Comparison of ENCODE assay signal across 9 cellular contexts in the genomic region with DNA sequence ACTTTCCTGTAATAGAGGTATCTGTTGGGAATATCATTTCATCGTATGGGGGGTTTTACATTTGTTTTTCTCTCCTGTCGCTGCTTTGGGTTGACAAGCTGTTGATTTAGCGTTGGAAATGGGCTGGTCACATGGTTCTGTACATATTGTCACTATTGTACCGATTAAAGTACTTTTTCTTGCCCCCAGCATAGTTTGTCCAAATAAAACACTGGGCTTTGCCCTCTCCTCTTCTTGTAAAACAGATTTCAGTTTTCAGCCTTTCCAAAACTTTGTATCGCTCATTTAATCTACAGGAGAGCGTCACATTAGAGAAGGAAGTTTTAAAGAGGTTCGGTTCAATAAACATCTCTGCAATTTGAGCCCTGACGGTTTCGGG. TPM values are rescaled to one million over a fixed set of nuclear protein-coding genes. Genes with fewer than 3 reads are reported as not detected.
A peak's percentile ranks its signal among the peaks of the same experiment; 100 is the strongest.
DNase-seq lines count a peak whose midpoint lies in the region; ATAC-seq and TF ChIP-seq lines count a peak whose summit lies in the region.
"Had no signal": no experiment of that assay in that cellular context is flagged by ENCODE, and none has a peak within 500 bp of the region (broad histone marks: within the 10 kb centered on the region; RNA-seq: fewer than 3 reads in every experiment).

No MANE protein-coding gene starts in this region.

- CTCF ChIA-PET in naive thymus-derived CD4-positive, alpha-beta T cell (lab: Charles Lee): interaction anchor here (0.6 to 1.2 kb wide), 3 partner anchors 66 to 163 kb away, joined by 4 read pairs; no protein-coding TSS in a partner anchor

- no peaks in the 10 kb centered on the region for H3K9me3 ChIP-seq in naive thymus-derived CD4-positive, alpha-beta T cell (ENCODE audit: control insufficient read depth in 2 of 3, low read length in 3 of 3)

- H3K27me3 ChIP-seq in naive thymus-derived CD4-positive, alpha-beta T cell (ENCODE audit: control insufficient read depth in 2 of 2, insufficient read depth in 2 of 2, low read length in 2 of 2): peaks cover 0 to 8% of the 10 kb centered on the region in 2 donors

- TF ChIP-seq CTCF in AG10803 (conservative IDR thresholded peaks at IDR 0.05; ENCODE audit: low read length) (no peak), chondrocyte (IDR thresholded peaks at IDR 0.05) (no peak)

- intact Hi-C loops in naive thymus-derived CD4-positive, alpha-beta T cell (cut with micrococcal nuclease): loop anchor here (1.0 to 10.0 kb wide), 7 partner anchors 8 to 798 kb away; a partner anchor contains a TSS

- POLR2A ChIA-PET in naive thymus-derived CD4-positive, alpha-beta T cell (lab: Charles Lee): interaction anchor here (1.1 to 4.6 kb wide), 5 partner anchors 7 to 112 kb away, joined by 3 to 32 read pairs (median 22); a partner anchor contains a TSS

- H3K27ac ChIP-seq in naive thymus-derived CD4-positive, alpha-beta T cell (ENCODE audit: low read depth, low read length): peak overlapping the region; percentile 72

- H3K4me1 ChIP-seq in naive thymus-derived CD4-positive, alpha-beta T cell (ENCODE audit: control insufficient read depth in 2 of 2, insufficient read depth in 2 of 2, low read length in 2 of 2): peaks cover 9 to 21% of the 10 kb centered on the region in 2 donors

- H3K27me3 Mint-ChIP-seq in IgD-negative memory B cell (peaks cover 14% of the 10 kb centered on the region), chondrocyte (ENCODE audit: low read depth) (peaks cover 6% of the 10 kb centered on the region)
- peaks cover 6 to 54% (median 40%) of the 10 kb centered on the region in 5 donors for H3K27me3 Mint-ChIP-seq in naive thymus-derived CD4-positive, alpha-beta T cell

- peaks cover 0 to 5% (median 3%) of the 10 kb centered on the region in 3 experiments for H3K36me3 ChIP-seq in naive thymus-derived CD4-positive, alpha-beta T cell (ENCODE audit: control insufficient read depth in 2 of 3, insufficient read depth in 3 of 3, low read length in 3 of 3)

- H3K4me3 Mint-ChIP-seq in IgD-negative memory B cell: peak overlapping the region; percentile 87 to 95 (median 94)
- peak overlapping the region; percentile 79 for H3K4me3 Mint-ChIP-seq in chondrocyte (ENCODE audit: unreplicated experiment)
- H3K4me3 Mint-ChIP-seq in naive thymus-derived CD4-positive, alpha-beta T cell: peak overlapping the region; percentile 80 to 94 (median 88)

- H3K36me3 Mint-ChIP-seq in IgD-negative memory B cell (no peaks in the 10 kb centered on the region), chondrocyte (ENCODE audit: low read depth) (peaks cover 11% of the 10 kb centered on the region)
- peaks cover 7 to 32% (median 10%) of the 10 kb centered on the region in 5 donors for H3K36me3 Mint-ChIP-seq in naive thymus-derived CD4-positive, alpha-beta T cell

- peaks cover 33 to 49% (median 41%) of the 10 kb centered on the region in 3 donors for H3K4me1 Mint-ChIP-seq in IgD-negative memory B cell
- peaks cover 44% of the 10 kb centered on the region for H3K4me1 Mint-ChIP-seq in chondrocyte (ENCODE audit: low read depth)
- H3K4me1 Mint-ChIP-seq in naive thymus-derived CD4-positive, alpha-beta T cell: peaks cover 22 to 49% (median 43%) of the 10 kb centered on the region in 7 donors

- peak overlapping the region; percentile 68 for H3K4me3 ChIP-seq in AG10803 (ENCODE audit: low read length)
- H3K4me3 ChIP-seq in naive thymus-derived CD4-positive, alpha-beta T cell (ENCODE audit: low read length): peak overlapping the region; percentile 43

- H3K27ac Mint-ChIP-seq in IgD-negative memory B cell (peak overlapping the region; percentile 88 to 94 (median 90)), chondrocyte (ENCODE audit: unreplicated experiment) (peak overlapping the region; percentile 86)
- H3K27ac Mint-ChIP-seq in naive thymus-derived CD4-positive, alpha-beta T cell: peak overlapping the region; percentile 73 to 95 (median 86)

- DNase-seq in AG10803 (ENCODE audit: low read depth) (no peak), chondrocyte (ENCODE audit: low spot score) (no peak), AG08395 (ENCODE audit: low spot score) (no peak), NCI-H345 (lab: John Stamatoyannopoulos, UW) (no peak), SKM-1 treated with dmso at 0.1 percent for 144 hours (lab: John Stamatoyannopoulos, UW; ENCODE audit: unreplicated experiment) (no peak)
- no peak for DNase-seq in naive thymus-derived CD4-positive, alpha-beta T cell

- ATAC-seq in naive thymus-derived CD4-positive, alpha-beta T cell: no peak
- ATAC-seq in GM19023 (IDR thresholded peaks at IDR 0.05; ENCODE audit: unreplicated experiment): no peak

- no peaks in the 10 kb centered on the region for H3K9me3 Mint-ChIP-seq in IgD-negative memory B cell
- H3K9me3 Mint-ChIP-seq in chondrocyte (ENCODE audit: low read depth): no peaks in the 10 kb centered on the region
- peaks cover 0 to 16% (median 0%) of the 10 kb centered on the region in 11 donors for H3K9me3 Mint-ChIP-seq in naive thymus-derived CD4-positive, alpha-beta T cell

RNA-seq across cellular contexts. Expression of a gene that starts 4.0 kb away (rescaled TPM):
- 37.9 TPM for polyA plus RNA-seq in IgD-negative memory B cell
- total RNA-seq in chondrocyte: 53.2 to 62.3 TPM (median 55.9 TPM) in 3 replicates
- 10 to 100 TPM; 42.4 to 80.5 (median 55.3) TPM for total RNA-seq in naive thymus-derived CD4-positive, alpha-beta T cell
- polyA plus RNA-seq in naive thymus-derived CD4-positive, alpha-beta T cell: 10 to 100 TPM; 26.1 to 28.0 TPM

RNA-seq across cellular contexts. Expression of a gene that starts 8.7 kb away (rescaled TPM):
- polyA plus RNA-seq in IgD-negative memory B cell: 85.0 TPM
- 51.4 to 68.9 TPM (median 55.8 TPM) in 3 replicates for total RNA-seq in chondrocyte
- 10 to 100 TPM; 33.9 to 83.7 (median 51.2) TPM for total RNA-seq in naive thymus-derived CD4-positive, alpha-beta T cell
- 10 to 100 TPM; 60.0 to 67.8 TPM for polyA plus RNA-seq in naive thymus-derived CD4-positive, alpha-beta T cell

RNA-seq across cellular contexts. Expression of a gene that starts 20.4 kb away (rescaled TPM):
- not detected for polyA plus RNA-seq in IgD-negative memory B cell
- not detected in 3 replicates for total RNA-seq in chondrocyte
- under 1 TPM in 2 of 5 experiments, not detected in 3; 0.46 to 0.93 TPM for total RNA-seq in naive thymus-derived CD4-positive, alpha-beta T cell
- not detected for polyA plus RNA-seq in naive thymus-derived CD4-positive, alpha-beta T cell
- total RNA-seq: SK-MEL-5 had no signal
